Comparison of ENCODE assay signal across 12 cellular contexts in the genomic region with DNA sequence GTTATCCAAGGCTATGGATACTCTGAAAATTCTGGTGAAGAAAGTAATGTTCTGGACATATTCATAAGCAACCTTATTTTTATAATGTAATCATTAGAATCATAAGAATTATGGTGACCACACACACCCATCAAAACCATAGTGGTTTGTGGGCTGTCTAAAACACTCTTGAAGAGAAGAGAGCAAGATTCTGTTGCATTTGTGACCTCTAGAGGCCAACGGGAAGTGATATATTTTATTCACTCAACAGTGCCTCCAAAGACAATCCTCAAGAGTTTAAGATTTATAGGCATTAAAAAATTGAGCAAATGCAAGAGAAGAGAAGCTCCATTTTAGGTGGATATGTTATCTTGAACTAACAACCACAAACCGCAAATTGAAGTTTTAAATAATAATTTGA.
A peak's percentile ranks its signal among the peaks of the same experiment; 100 is the strongest.
DNase-seq lines count a peak whose midpoint lies in the region; ATAC-seq, FAIRE-seq and TF ChIP-seq lines count a peak whose summit lies in the region.
"Had no signal": no experiment of that assay in that cellular context is flagged by ENCODE, and none has a peak within 500 bp of the region (broad histone marks: within the 10 kb centered on the region; RNA-seq: fewer than 3 reads in every experiment).

No MANE protein-coding gene starts in this region.

- CTCF ChIA-PET in K562 (lab: Yijun Ruan, JAX; ENCODE audit: low intra/inter-chr PET ratio) (no interaction called here), HepG2 (lab: Yijun Ruan, JAX; ENCODE audit: low intra/inter-chr PET ratio, low total read pairs) (interaction anchor here (1.3 kb wide), 1 partner anchor 246 kb away, joined by 4 read pairs; no protein-coding TSS in a partner anchor)

- no peaks in the 10 kb centered on the region for H3K36me3 ChIP-seq in K562 (ENCODE audit: control insufficient read depth, insufficient read depth, low read length)
- H3K36me3 ChIP-seq in HepG2 (replicated peaks in 1 of 2; ENCODE audit: control insufficient read depth in 1 of 2, insufficient read depth in 2 of 2, low read length in 2 of 2) = no peaks in the 10 kb centered on the region
- H3K36me3 ChIP-seq: adrenal gland had no signal

- TF ChIP-seq CTCF in LNCAP (IDR thresholded peaks at IDR 0.05) (peak; percentile 42), K562 (IDR thresholded peaks at IDR 0.05 in 2 of 3, conservative IDR thresholded peaks at IDR 0.05 in 1 of 3; ENCODE audit: insufficient read depth in 2 of 3, low read depth in 1 of 3, low read length in 3 of 3) (peak; percentile 30 to 61 (median 44); a peak in 3 of 6 replicates), HepG2 (CRISPR knock-in tag; IDR thresholded peaks at IDR 0.05) (peak; percentile 55)

- no peak overlapping the region for H3K27ac ChIP-seq in K562 (ENCODE audit: extremely low read depth, low read depth, low read length)
- H3K27ac ChIP-seq in HepG2 (ENCODE audit: extremely low read length, insufficient read depth, low read length) = no peak overlapping the region
- H3K27ac ChIP-seq: adrenal gland, GM23248 had no signal

- ATAC-seq in K562 (peak; percentile 82), HepG2 (peak; percentile 59; the same call in 2 of the 3 replicates), HG03520 (IDR thresholded peaks at IDR 0.05; ENCODE audit: unreplicated experiment) (no peak)

- WGBS in K562 (ENCODE audit: insufficient coverage, low coverage, missing lambda C conversion rate) = 0% methylated on average over 2 of the region's 2 CpGs
- WGBS in HepG2 (ENCODE audit: low lambda C conversion rate) = 2% methylated on average over 2 of the region's 2 CpGs

- TF ChIP-seq RAD21 in K562 (CRISPR knock-in tag; conservative IDR thresholded peaks at IDR 0.05 in 1 of 2, IDR thresholded peaks at IDR 0.05 in 1 of 2) (peak; percentile 65 to 76), HepG2 (CRISPR knock-in tag; IDR thresholded peaks at IDR 0.05) (no peak)

- no peaks in the 10 kb centered on the region for H3K79me2 ChIP-seq in K562 (ENCODE audit: control insufficient read depth, insufficient read depth, low read length)
- H3K79me2 ChIP-seq in HepG2 (ENCODE audit: insufficient read depth, low read length) = no peaks in the 10 kb centered on the region

- no peaks in the 10 kb centered on the region for H3K27me3 ChIP-seq in K562 (ENCODE audit: control insufficient read depth in 2 of 2, insufficient read depth in 2 of 2, low read length in 2 of 2)
- H3K27me3 ChIP-seq in HepG2 (ENCODE audit: control insufficient read depth in 1 of 2, insufficient read depth in 2 of 2, low read length in 2 of 2) = no peaks in the 10 kb centered on the region
- H3K27me3 ChIP-seq: adrenal gland had no signal

- BruUV-seq in K562 (replicated peaks; lab: Mats Ljungman, UMichigan) = no TSS peak
- BruUV-seq in HepG2 (replicated peaks; lab: Mats Ljungman, UMichigan) = no TSS peak

- peak; percentile 79 for FAIRE-seq in K562 (lab: Jason Lieb, UNC)
- no peak for FAIRE-seq in HepG2 (lab: Jason Lieb, UNC)

- intact Hi-C loops in K562 (cut with micrococcal nuclease) (loop anchor here (1.0 kb wide), 1 partner anchor 154 kb away; no protein-coding TSS in a partner anchor), HepG2 (cut with micrococcal nuclease; ENCODE audit: unreplicated experiment) (loop anchor here (1.0 to 2.0 kb wide), 2 partner anchors 246 to 638 kb away; no protein-coding TSS in a partner anchor)

- DNase-seq in ELR (ENCODE audit: low read depth) (peak; percentile 3), K562 (ENCODE audit: extremely low read depth in 1 of 4, low spot score in 3 of 4) (peak in 1 of 4 experiments; percentile 56), HepG2 (ENCODE audit: low spot score) (peak; percentile 16), hepatic stellate cell (ENCODE audit: low spot score) (no peak), anterior cingulate cortex (lab: John Stamatoyannopoulos, UW) (no peak), NCI-H345 treated with DMSO at 0.1 percent for 48 hours (lab: John Stamatoyannopoulos, UW; ENCODE audit: unreplicated experiment) (no peak)
- DNase-seq: activated CD4-positive, CD25-positive, alpha-beta regulatory T cell; adrenal gland; effector CD4-positive, alpha-beta T cell; GM23248 had no signal

- H3K9ac ChIP-seq in K562 (ENCODE audit: insufficient read depth in 1 of 2, low read depth in 2 of 2, low read length in 2 of 2) = no peak overlapping the region
- H3K9ac ChIP-seq in HepG2 (ENCODE audit: insufficient read depth, low read depth, low read length) = no peak overlapping the region
- H3K9ac ChIP-seq: GM23248 had no signal

- H3K4me1 ChIP-seq in K562 (replicated peaks in 1 of 2; ENCODE audit: control insufficient read depth in 2 of 2, insufficient read depth in 2 of 2, low read length in 2 of 2) = no peaks in the 10 kb centered on the region; a peak in 1 of 5 replicates
- no peaks in the 10 kb centered on the region for H3K4me1 ChIP-seq in HepG2 (ENCODE audit: insufficient read depth, low read length)
- H3K4me1 ChIP-seq: adrenal gland had no signal

- no peaks in the 10 kb centered on the region for H3K9me3 ChIP-seq in K562 (replicated peaks; ENCODE audit: control insufficient read depth, insufficient read depth, low read depth, low read length)
- no peaks in the 10 kb centered on the region for H3K9me3 ChIP-seq in HepG2 (ENCODE audit: low read length)
- H3K9me3 ChIP-seq: adrenal gland had no signal

- POLR2A ChIA-PET in K562 (lab: Yijun Ruan, JAX) = no interaction called here
- POLR2A ChIA-PET in HepG2 (lab: Yijun Ruan, JAX) = no interaction called here

- H3K4me2 ChIP-seq in K562 (ENCODE audit: insufficient read depth, low read length) (no peak overlapping the region), HepG2 (ENCODE audit: low read depth, low read length) (no peak overlapping the region)

- H3K4me3 ChIP-seq in K562 (no peak overlapping the region), HepG2 (replicated peaks in 1 of 3; ENCODE audit: insufficient read depth in 1 of 3, low read depth in 2 of 3, low read length in 3 of 3) (no peak overlapping the region)
- H3K4me3 ChIP-seq: adrenal gland, GM23248 had no signal

- H3K9me1 ChIP-seq in K562 (ENCODE audit: control insufficient read depth, insufficient read depth, low read length) = no peaks in the 10 kb centered on the region

- in situ Hi-C loops in K562 (cut with MboI) (no loop called here), HepG2 (cut with HindIII; ENCODE audit: extremely low pct_ligation_motif_present, low pct_unique_long_range_greater_than_20kb) (no loop called here)

- H4K20me1 ChIP-seq in K562 (replicated peaks; ENCODE audit: control insufficient read depth, insufficient read depth, low read length) = no peaks in the 10 kb centered on the region
- H4K20me1 ChIP-seq in HepG2 (ENCODE audit: insufficient read depth, low read length) = no peaks in the 10 kb centered on the region

- H2AFZ ChIP-seq in K562 (ENCODE audit: low read depth, low read length) (peak overlapping the region; percentile 67; the same call in 1 of the 2 replicates), HepG2 (ENCODE audit: low read length) (no peak overlapping the region)
- H2AFZ ChIP-seq: GM23248 had no signal

- no peak for TF ChIP-seq EP300 in K562 (IDR thresholded peaks at IDR 0.05; ENCODE audit: low read length)
- no peak for TF ChIP-seq EP300 in HepG2 (IDR thresholded peaks at IDR 0.05; ENCODE audit: low read depth in 2 of 2, low read length in 2 of 2)
- no peak for TF ChIP-seq EP300 in HepG2 (CRISPR knock-in tag; IDR thresholded peaks at IDR 0.05; ENCODE audit: borderline replicate concordance)

- TF ChIP-seq POLR2A in K562 (conservative IDR thresholded peaks at IDR 0.05) (no peak), HepG2 (IDR thresholded peaks at IDR 0.05; ENCODE audit: insufficient read depth in 1 of 2, low read depth in 2 of 2, low read length in 2 of 2) (no peak)

TF ChIP-seq in K562, 482 proteins besides CTCF, POLR2A, EP300 and RAD21 (continues in another document):
- TF ChIP-seq TAF7 (tag; IDR thresholded peaks at IDR 0.05) (no peak), TFE3 (CRISPR knock-in tag; IDR thresholded peaks at IDR 0.05) (no peak), NRF1 (conservative IDR thresholded peaks at IDR 0.05 in 1 of 2, IDR thresholded peaks at IDR 0.05 in 1 of 2) (no peak)
- TF ChIP-seq, protein P1, sequence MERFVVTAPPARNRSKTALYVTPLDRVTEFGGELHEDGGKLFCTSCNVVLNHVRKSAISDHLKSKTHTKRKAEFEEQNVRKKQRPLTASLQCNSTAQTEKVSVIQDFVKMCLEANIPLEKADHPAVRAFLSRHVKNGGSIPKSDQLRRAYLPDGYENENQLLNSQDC (CRISPR knock-in tag; IDR thresholded peaks at IDR 0.05) = no peak

TF ChIP-seq in HepG2, 621 proteins besides CTCF, POLR2A, EP300 and RAD21:
- TF ChIP-seq CREBL2 (CRISPR knock-in tag; IDR thresholded peaks at IDR 0.05; ENCODE audit: borderline replicate concordance) = no peak
- TF ChIP-seq STAG1 (CRISPR knock-in tag; IDR thresholded peaks at IDR 0.05) = peak; percentile 75
- TF ChIP-seq, protein P2, sequence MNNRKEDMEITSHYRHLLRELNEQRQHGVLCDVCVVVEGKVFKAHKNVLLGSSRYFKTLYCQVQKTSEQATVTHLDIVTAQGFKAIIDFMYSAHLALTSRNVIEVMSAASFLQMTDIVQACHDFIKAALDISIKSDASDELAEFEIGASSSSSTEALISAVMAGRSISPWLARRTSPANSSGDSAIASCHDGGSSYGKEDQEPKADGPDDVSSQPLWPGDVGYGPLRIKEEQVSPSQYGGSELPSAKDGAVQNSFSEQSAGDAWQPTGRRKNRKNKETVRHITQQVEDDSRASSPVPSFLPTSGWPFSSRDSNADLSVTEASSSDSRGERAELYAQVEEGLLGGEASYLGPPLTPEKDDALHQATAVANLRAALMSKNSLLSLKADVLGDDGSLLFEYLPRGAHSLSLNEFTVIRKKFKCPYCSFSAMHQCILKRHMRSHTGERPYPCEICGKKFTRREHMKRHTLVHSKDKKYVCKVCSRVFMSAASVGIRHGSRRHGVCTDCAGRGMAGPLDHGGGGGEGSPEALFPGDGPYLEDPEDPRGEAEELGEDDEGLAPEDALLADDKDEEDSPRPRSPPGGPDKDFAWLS (CRISPR knock-in tag; IDR thresholded peaks at IDR 0.05; ENCODE audit: borderline replicate concordance) = no peak

Comparison
In these comparisons a context has a peak if more than half of its experiments do, and no peak if none do; other contexts are left out.
1. DNase-seq: peak in ELR (single experiment) and HepG2 (single experiment); none in hepatic stellate cell (single experiment), anterior cingulate cortex (0 of 58) and NCI-H345 treated with DMSO at 0.1 percent for 48 hours (single experiment).
2. Peak in every context shown above with its lines, with median percentiles within 50 percentile points of each other: CTCF ChIP-seq.